ENCODE assay signal across 8 cellular contexts in the genomic region with DNA sequence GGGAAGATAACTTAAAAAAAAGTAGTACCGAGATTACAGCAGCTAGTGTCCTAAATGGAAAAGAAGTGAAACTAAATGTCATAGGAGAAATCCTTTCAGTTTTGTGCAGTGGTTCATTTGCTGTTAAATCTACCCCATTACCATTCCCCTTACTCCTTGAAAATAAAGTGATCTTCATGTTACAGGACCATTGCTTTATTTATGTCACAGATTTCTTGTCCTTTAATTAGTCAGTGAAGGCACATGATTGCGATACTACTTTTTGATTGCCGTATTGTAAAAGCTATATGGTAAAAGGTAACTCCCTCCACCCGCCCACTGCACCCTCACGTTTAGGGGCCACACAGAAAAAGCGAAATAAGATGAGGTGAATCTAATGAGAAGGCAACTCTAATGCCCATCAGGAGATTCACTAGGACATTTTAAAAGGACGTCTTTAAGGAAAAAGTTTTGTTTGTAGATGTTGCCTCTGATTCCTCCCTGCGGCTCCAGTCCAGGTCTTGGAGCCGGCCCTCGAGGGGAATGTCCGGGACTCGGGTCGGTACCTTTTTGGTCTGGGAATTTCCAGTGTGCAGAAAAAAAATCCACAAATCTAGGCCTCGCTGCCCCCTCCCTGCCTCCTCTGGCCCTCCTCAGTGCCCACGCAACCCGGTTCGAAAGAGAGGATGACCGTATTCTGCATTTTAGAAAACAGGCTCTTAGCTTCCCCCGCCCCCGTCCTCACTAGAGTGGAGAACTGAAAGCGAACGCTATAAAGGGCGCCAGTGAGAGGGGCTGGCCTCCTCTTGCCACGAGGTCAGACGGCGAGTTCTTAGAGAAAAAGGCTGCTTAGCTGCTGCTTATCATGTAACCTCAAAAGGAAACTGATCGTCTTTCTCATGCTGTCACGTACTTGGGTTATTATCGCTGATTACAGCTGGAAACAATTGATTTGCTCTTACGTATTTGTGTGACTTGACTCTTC. TPM values are rescaled to one million over a fixed set of nuclear protein-coding genes. Genes with fewer than 3 reads are reported as not detected.
DNase-seq lines count a peak whose midpoint lies in the region; ATAC-seq and TF ChIP-seq lines count a peak whose summit lies in the region.

No MANE protein-coding gene starts in this region.

- TF ChIP-seq CTCF in cardiac muscle cell (IDR thresholded peaks at IDR 0.05; ENCODE audit: low read depth, low read length) (no peak), parathyroid adenoma (IDR thresholded peaks at IDR 0.05) (no peak), tibial artery (IDR thresholded peaks at IDR 0.05) (no peak)

- peaks cover 11 to 37% of the 10 kb centered on the region in 2 donors for H3K36me3 Mint-ChIP-seq in activated naive CD4-positive, alpha-beta T cell treated with anti-CD3 and anti-CD28 coated beads, Interleukin-2, amount 50 U/mL, for 72 hours

- H3K9me3 ChIP-seq in cardiac muscle cell (ENCODE audit: low read depth) (no peaks in the 10 kb centered on the region), parathyroid adenoma (ENCODE audit: control insufficient read depth, low read length) (no peaks in the 10 kb centered on the region), tibial artery (no peaks in the 10 kb centered on the region)

- H2AFZ ChIP-seq in parathyroid adenoma: peak overlapping the region; percentile 95

- H3K27ac ChIP-seq in cardiac muscle cell: peak overlapping the region; percentile 92
- peak overlapping the region; percentile 85 for H3K27ac ChIP-seq in parathyroid adenoma
- H3K27ac ChIP-seq in tibial artery: peak overlapping the region; percentile 84 to 90

- peak overlapping the region; percentile 93 to 96 for H3K27ac Mint-ChIP-seq in activated naive CD4-positive, alpha-beta T cell treated with anti-CD3 and anti-CD28 coated beads, Interleukin-2, amount 50 U/mL, for 72 hours

- H3K4me3 ChIP-seq in cardiac muscle cell (peak overlapping the region; percentile 32), parathyroid adenoma (ENCODE audit: low read depth, low read length) (peak overlapping the region; percentile 23), tibial artery (peak overlapping the region; percentile 63 to 66)

- intact Hi-C loops in tibial artery (cut with DNase I; ENCODE audit: low total_unique reads): no loop called here

- no peak overlapping the region for H3K9ac ChIP-seq in parathyroid adenoma

- no peaks in the 10 kb centered on the region for H3K27me3 ChIP-seq in cardiac muscle cell
- no peaks in the 10 kb centered on the region for H3K27me3 ChIP-seq in parathyroid adenoma (ENCODE audit: control insufficient read depth, insufficient read depth, low read length)
- H3K27me3 ChIP-seq in tibial artery: no peaks in the 10 kb centered on the region

- peak; percentile 84 for ATAC-seq in GM19438 (IDR thresholded peaks at IDR 0.05; ENCODE audit: low read depth, unreplicated experiment)
- ATAC-seq in HG03565 (IDR thresholded peaks at IDR 0.05; ENCODE audit: unreplicated experiment): peak; percentile 86
- ATAC-seq in activated naive CD4-positive, alpha-beta T cell treated with anti-CD3 and anti-CD28 coated beads, Interleukin-2, amount 50 U/mL, for 72 hours: peak; percentile 90 to 92

- peak overlapping the region; percentile 33 for H3K4me2 ChIP-seq in parathyroid adenoma (ENCODE audit: low read length)

- H3K4me1 ChIP-seq in cardiac muscle cell (ENCODE audit: low read depth) (peaks cover 26% of the 10 kb centered on the region), parathyroid adenoma (peaks cover 9% of the 10 kb centered on the region), tibial artery (peaks cover 0 to 58% (median 25%) of the 10 kb centered on the region in 4 donors)

- no peaks in the 10 kb centered on the region for H3K9me3 Mint-ChIP-seq in activated naive CD4-positive, alpha-beta T cell treated with anti-CD3 and anti-CD28 coated beads, Interleukin-2, amount 50 U/mL, for 72 hours

- no peaks in the 10 kb centered on the region for H3K36me3 ChIP-seq in cardiac muscle cell
- H3K36me3 ChIP-seq in parathyroid adenoma (ENCODE audit: control insufficient read depth, insufficient read depth, low read length): no peaks in the 10 kb centered on the region
- H3K36me3 ChIP-seq in tibial artery: no peaks in the 10 kb centered on the region

- no peaks in the 10 kb centered on the region for H3K79me2 ChIP-seq in parathyroid adenoma

- in situ Hi-C loops in SK-MEL-5 (cut with HindIII; ENCODE audit: low pct_unique_long_range_greater_than_20kb, low sequenced_read_pairs): no loop called here

- peak; percentile 96 for DNase-seq in CD1c-positive myeloid dendritic cell (ENCODE audit: extremely low spot score)
- DNase-seq in SK-MEL-5 (ENCODE audit: low read depth, low spot score): peak; percentile 86
- peak; percentile 80 to 90 for DNase-seq in activated naive CD4-positive, alpha-beta T cell treated with anti-CD3 and anti-CD28 coated beads, Interleukin-2, amount 50 U/mL, for 72 hours (ENCODE audit: low spot score in 2 of 2)
- DNase-seq in cardiac muscle cell (ENCODE audit: low read depth in 1 of 2, low spot score in 1 of 2): peak; percentile 87 to 89
- peak; percentile 84 to 87 for DNase-seq in tibial artery

RNA-seq across cellular contexts. Expression of gene NFKBIZ, which starts 21.8 kb away (rescaled TPM):
- total RNA-seq in SK-MEL-5 (2014; rRNA removed; shearing (Covaris generic)): 69.0 and 77.5 TPM in 2 replicates
- polyA plus RNA-seq in SK-MEL-5 (2015; cell fraction: cytosol; rRNA removed): 117 and 142 TPM in 2 replicates
- polyA plus RNA-seq in SK-MEL-5 (2015; cell fraction: nucleus; rRNA removed): 838 and 953 TPM in 2 replicates
- 10 to 100 TPM; 57.3 to 62.6 TPM for total RNA-seq in activated naive CD4-positive, alpha-beta T cell treated with anti-CD3 and anti-CD28 coated beads, Interleukin-2, amount 50 U/mL, for 72 hours
- total RNA-seq in cardiac muscle cell: 75.5 and 86.5 TPM in 2 replicates
- 15.4 and 32.6 TPM in 2 replicates for polyA plus RNA-seq in cardiac muscle cell

RNA-seq across cellular contexts. Expression of gene NXPE3, which starts 48.5 kb away (rescaled TPM):
- 3.0 and 5.5 TPM in 2 replicates for total RNA-seq in SK-MEL-5 (2014; rRNA removed; shearing (Covaris generic))
- polyA plus RNA-seq in SK-MEL-5 (2015; cell fraction: cytosol; rRNA removed): 14.3 TPM in 2 replicates
- polyA plus RNA-seq in SK-MEL-5 (2015; cell fraction: nucleus; rRNA removed): 9.5 and 12.2 TPM in 2 replicates
- 10 to 100 TPM; 17.3 to 21.4 TPM for total RNA-seq in activated naive CD4-positive, alpha-beta T cell treated with anti-CD3 and anti-CD28 coated beads, Interleukin-2, amount 50 U/mL, for 72 hours
- 4.9 and 7.7 TPM in 2 replicates for total RNA-seq in cardiac muscle cell
- polyA plus RNA-seq in cardiac muscle cell: 6.7 and 7.3 TPM in 2 replicates

Comparison
In these comparisons a context has a peak if more than half of its experiments do, and no peak if none do; other contexts are left out.
1. Peak in every context shown above with its lines: DNase-seq, ATAC-seq, H3K4me3 ChIP-seq and H3K27ac ChIP-seq.